Comparison of ENCODE assay signal across 8 cellular contexts in the genomic region with DNA sequence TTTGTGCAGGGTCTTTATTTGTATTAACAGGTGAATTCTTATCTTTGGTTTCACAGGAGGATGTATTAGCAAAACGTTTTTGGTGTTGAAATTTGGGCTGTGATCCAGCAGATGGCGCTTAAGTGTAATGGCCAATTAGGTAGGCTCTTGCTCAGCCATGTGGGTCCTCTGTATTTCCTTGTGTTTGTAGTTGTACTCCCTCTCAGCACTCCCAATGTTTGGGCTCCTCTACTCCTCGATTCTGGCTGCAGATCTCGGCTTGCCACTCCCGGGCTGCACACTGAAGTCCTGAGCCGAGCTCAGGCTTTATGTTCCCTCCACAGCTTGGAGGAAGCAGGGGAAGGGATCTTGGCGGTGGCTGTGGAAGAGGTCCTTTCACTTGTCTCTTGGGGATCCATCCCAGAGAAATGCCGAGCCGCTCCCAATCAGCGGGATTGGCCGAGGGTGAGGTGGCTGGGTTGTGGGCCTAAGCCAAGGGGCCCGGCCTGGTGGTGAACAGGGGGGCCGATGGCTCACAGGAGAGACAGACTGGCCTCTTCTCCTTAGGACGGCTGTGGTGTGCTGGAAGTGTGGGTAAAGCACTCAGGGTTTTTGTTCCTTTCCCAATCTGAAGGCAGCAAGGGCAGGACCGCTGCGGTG.
A peak's percentile ranks its signal among the peaks of the same experiment; 100 is the strongest.
DNase-seq lines count a peak whose midpoint lies in the region; ATAC-seq, FAIRE-seq and TF ChIP-seq lines count a peak whose summit lies in the region.

No MANE protein-coding gene starts in this region.

- H4K91ac ChIP-seq in mesenchymal stem cell (ENCODE audit: low read length): no peak overlapping the region

- no peak overlapping the region for H3K4me2 ChIP-seq in GM12878 (ENCODE audit: control insufficient read depth, insufficient read depth)
- H3K4me2 ChIP-seq in mesenchymal stem cell (ENCODE audit: low read length, poor library complexity, severe bottlenecking): no peak overlapping the region

- H3K23ac ChIP-seq in mesenchymal stem cell (ENCODE audit: low read length in 2 of 2): no peak overlapping the region

- H2BK12ac ChIP-seq in mesenchymal stem cell (ENCODE audit: low read length in 2 of 2): peak overlapping the region; percentile 31 to 47

- CTCF ChIA-PET in GM12878 (lab: Yijun Ruan, JAX): interaction anchor here (0.8 to 0.9 kb wide), 2 partner anchors 16 to 26 kb away, joined by 4 read pairs; no protein-coding TSS in a partner anchor

- H3K4me1 ChIP-seq in GM12878 (ENCODE audit: control insufficient read depth, insufficient read depth, low read length) (no peaks in the 10 kb centered on the region), mesenchymal stem cell (ENCODE audit: control insufficient read depth, insufficient read depth, low read depth, low read length) (peaks cover 9% of the 10 kb centered on the region)

- H3K79me2 ChIP-seq in GM12878 (ENCODE audit: control insufficient read depth, insufficient read depth, low read length): no peaks in the 10 kb centered on the region

- in situ Hi-C loops in GM12878 (cut with MboI): no loop called here

- DNase-seq in stimulated activated CD4-positive, alpha-beta T cell treated with anti-CD3 and anti-CD28 coated beads, Interleukin-2, amount 100 ng/mL, for 24 hours: peak; percentile 28 to 30
- DNase-seq in stimulated activated CD4-positive, alpha-beta T cell treated with anti-CD3 and anti-CD28 coated beads, Interleukin-1b, Interleukin-23, amount 100 ng/mL, for 48 hours: no peak
- DNase-seq in NCI-H460 (ENCODE audit: extremely low read depth, low read depth) (peak; percentile 41), GM12878 (ENCODE audit: low read depth, low spot score) (no peak), mesenchymal stem cell (peak; percentile 55), GF-D8 (lab: John Stamatoyannopoulos, UW) (no peak)

- H4K8ac ChIP-seq in mesenchymal stem cell (ENCODE audit: low read length): peak overlapping the region; percentile 42

- RAD21 ChIA-PET in GM12878 (lab: Charles Lee; ENCODE audit: unreplicated experiment): no interaction called here

- H2AK5ac ChIP-seq in mesenchymal stem cell (ENCODE audit: low read length, severe bottlenecking): no peak overlapping the region

- peak; percentile 55 to 67 (median 57) for TF ChIP-seq CTCF in GM12878 (IDR thresholded peaks at IDR 0.05 in 2 of 3, conservative IDR thresholded peaks at IDR 0.05 in 1 of 3; ENCODE audit: control insufficient read depth in 2 of 3, extremely low read depth in 1 of 3, insufficient read depth in 1 of 3, low read depth in 3 of 3, low read length in 3 of 3)

- H3K9me3 ChIP-seq in GM12878 (replicated peaks; ENCODE audit: control insufficient read depth, insufficient read depth, low read length): no peaks in the 10 kb centered on the region
- H3K9me3 ChIP-seq in mesenchymal stem cell (ENCODE audit: control insufficient read depth, low read length): no peaks in the 10 kb centered on the region

- TF ChIP-seq EP300 in GM12878 (IDR thresholded peaks at IDR 0.05; ENCODE audit: borderline replicate concordance in 1 of 2, control insufficient read depth in 1 of 2, low read depth in 2 of 2, low read length in 2 of 2): no peak

- H3K36me3 ChIP-seq in GM12878 (ENCODE audit: control insufficient read depth in 2 of 2, insufficient read depth in 2 of 2, low read length in 1 of 2): no peaks in the 10 kb centered on the region; a peak in 1 of 4 replicates
- H3K36me3 ChIP-seq in mesenchymal stem cell (ENCODE audit: control insufficient read depth in 1 of 2, insufficient read depth in 2 of 2, low read depth in 1 of 2, low read length in 2 of 2): peaks cover 0 to 6% of the 10 kb centered on the region in 2 experiments

- H2AFZ ChIP-seq in GM12878 (ENCODE audit: control insufficient read depth, low read depth, low read length): peak overlapping the region; percentile 29; the same call in 1 of the 2 replicates
- no peak overlapping the region for H2AFZ ChIP-seq in mesenchymal stem cell (ENCODE audit: low read depth, low read length)

- peak overlapping the region; percentile 22 for H2BK120ac ChIP-seq in mesenchymal stem cell (ENCODE audit: low read depth, low read length)

- H3K4me3 ChIP-seq in GM12878 (no peak overlapping the region), mesenchymal stem cell (ENCODE audit: insufficient read depth in 1 of 2, low read depth in 1 of 2, low read length in 2 of 2) (no peak overlapping the region)

- H3K27me3 ChIP-seq in GM12878 (replicated peaks in 1 of 2; ENCODE audit: control insufficient read depth in 2 of 2, insufficient read depth in 2 of 2, low read length in 1 of 2) (no peaks in the 10 kb centered on the region), mesenchymal stem cell (ENCODE audit: control insufficient read depth in 1 of 2, insufficient read depth in 1 of 2, low read length in 2 of 2) (no peaks in the 10 kb centered on the region)

- no peak overlapping the region for H2BK5ac ChIP-seq in mesenchymal stem cell (ENCODE audit: low read depth, low read length, poor library complexity, severe bottlenecking)

- no peaks in the 10 kb centered on the region for H4K20me1 ChIP-seq in GM12878 (ENCODE audit: control insufficient read depth, insufficient read depth)

- peak overlapping the region; percentile 25 to 34 for H3K18ac ChIP-seq in mesenchymal stem cell (ENCODE audit: low read depth in 1 of 2, low read length in 2 of 2)

- ATAC-seq in HG02852 (IDR thresholded peaks at IDR 0.05; ENCODE audit: unreplicated experiment): peak; percentile 68
- ATAC-seq in GM12878: peak; percentile 84
- ATAC-seq in HG03135 (IDR thresholded peaks at IDR 0.05; ENCODE audit: unreplicated experiment): no peak

- no peak for TF ChIP-seq POLR2A in GM12878 (IDR thresholded peaks at IDR 0.05; ENCODE audit: low read depth, low read length)

- TF ChIP-seq RAD21 in GM12878 (IDR thresholded peaks at IDR 0.05; ENCODE audit: insufficient read depth, low read depth, low read length): peak; percentile 58

- H3K27ac ChIP-seq in GM12878 (ENCODE audit: control insufficient read depth, insufficient read depth) (no peak overlapping the region), mesenchymal stem cell (ENCODE audit: low read length, poor library complexity, severe bottlenecking) (no peak overlapping the region)

- BruUV-seq in GM12878 (replicated peaks; lab: Mats Ljungman, UMichigan): no TSS peak

- H3K14ac ChIP-seq in mesenchymal stem cell (ENCODE audit: low read length in 2 of 2): peak overlapping the region in 1 of 2 experiments; percentile 64

- FAIRE-seq in GM12878 (lab: Jason Lieb, UNC): peak; percentile 44

- H2BK15ac ChIP-seq in mesenchymal stem cell (ENCODE audit: low read depth, poor library complexity, severe bottlenecking): no peak overlapping the region

- H3K9ac ChIP-seq in GM12878 (ENCODE audit: control insufficient read depth, insufficient read depth, low read length) (no peak overlapping the region), mesenchymal stem cell (ENCODE audit: low read length) (no peak overlapping the region)

- WGBS in GM12878 (ENCODE audit: insufficient coverage, insufficient replicate concordance, low lambda C conversion rate, missing lambda C conversion rate): 60% methylated on average over 16 of the region's 16 CpGs
- WGBS in mesenchymal stem cell: 70% methylated on average over 16 of the region's 16 CpGs

- peak overlapping the region in 1 of 2 experiments; percentile 24 for H3K4ac ChIP-seq in mesenchymal stem cell (ENCODE audit: low read depth in 1 of 2, low read length in 2 of 2)

- POLR2A ChIA-PET in GM12878 (lab: Charles Lee): no interaction called here

- SMC1A ChIA-PET in GM12878 (lab: Charles Lee; ENCODE audit: uncharacterized antibody, unreplicated experiment): interaction anchor here (0.6 to 0.8 kb wide), 2 partner anchors 163 to 172 kb away, joined by 3 read pairs; no protein-coding TSS in a partner anchor

- intact Hi-C loops in GM12878 (cut with micrococcal nuclease; ENCODE audit: unreplicated experiment): no loop called here

- H3K79me1 ChIP-seq in mesenchymal stem cell (replicated peaks; ENCODE audit: low read length, poor library complexity, severe bottlenecking): peaks cover 2% of the 10 kb centered on the region

TF ChIP-seq in GM12878, 131 proteins besides CTCF, POLR2A, EP300 and RAD21:
- no peak for TF ChIP-seq FOXK2 (IDR thresholded peaks at IDR 0.05)
- TF ChIP-seq GATAD2B (conservative IDR thresholded peaks at IDR 0.05; ENCODE audit: low read depth): no peak
- no peak for TF ChIP-seq E2F8 (IDR thresholded peaks at IDR 0.05; ENCODE audit: low read depth, partially characterized antibody)
- TF ChIP-seq FOXM1 (IDR thresholded peaks at IDR 0.05; ENCODE audit: low read depth, low read length): no peak
- TF ChIP-seq CREM (IDR thresholded peaks at IDR 0.05; ENCODE audit: low read depth): no peak
- TF ChIP-seq SMC3 (IDR thresholded peaks at IDR 0.05; ENCODE audit: borderline replicate concordance, low read length): peak; percentile 45; the same call in 1 of the 2 replicates
- TF ChIP-seq YY1 (IDR thresholded peaks at IDR 0.05; ENCODE audit: low read depth, low read length): peak; percentile 42; the same call in 1 of the 2 replicates

Comparison
In these comparisons a context has a peak if more than half of its experiments do, and no peak if none do; other contexts are left out.
1. DNase-seq: peak in stimulated activated CD4-positive, alpha-beta T cell treated with anti-CD3 and anti-CD28 coated beads, Interleukin-2, amount 100 ng/mL, for 24 hours (2 of 2), NCI-H460 (single experiment) and mesenchymal stem cell (single experiment); none in stimulated activated CD4-positive, alpha-beta T cell treated with anti-CD3 and anti-CD28 coated beads, Interleukin-1b, Interleukin-23, amount 100 ng/mL, for 48 hours (single experiment), GM12878 (single experiment) and GF-D8 (single experiment).